In genomic region chr21:46187251-46187650, GRCh38 we compare ENCODE assay signal across 15 cellular contexts. TPM values are rescaled to one million over a fixed set of nuclear protein-coding genes. Genes with fewer than 3 reads are reported as not detected.
DNase-seq lines count a peak whose midpoint lies in the region; ATAC-seq and TF ChIP-seq lines count a peak whose summit lies in the region.
"Had no signal": no experiment of that assay in that cellular context is flagged by ENCODE, and none has a peak within 500 bp of the region (broad histone marks: within the 10 kb centered on the region; RNA-seq: fewer than 3 reads in every experiment).

No MANE protein-coding gene starts in this region.

- TF ChIP-seq CTCF in nephron progenitor cell (IDR thresholded peaks at IDR 0.05) (no peak), upper lobe of right lung (IDR thresholded peaks at IDR 0.05) (no peak)

- H3K4me3 ChIP-seq in upper lobe of right lung, result no peak overlapping the region
- H3K4me3 ChIP-seq: HAP-1 had no signal

- H3K4me3 Mint-ChIP-seq in nephron progenitor cell, result peak overlapping the region; percentile 20

- no peaks in the 10 kb centered on the region for H3K9me3 Mint-ChIP-seq in nephron progenitor cell
- H3K9me3 Mint-ChIP-seq: CD4-positive, CD25-positive, alpha-beta regulatory T cell had no signal

- H3K4me1 Mint-ChIP-seq in nephron progenitor cell, result peaks cover 66% of the 10 kb centered on the region

- H3K27me3 Mint-ChIP-seq in nephron progenitor cell (ENCODE audit: low read depth, poor library complexity), result no peaks in the 10 kb centered on the region
- H3K27me3 Mint-ChIP-seq: CD4-positive, CD25-positive, alpha-beta regulatory T cell had no signal

- H3K36me3 ChIP-seq in upper lobe of right lung, result peaks cover 22% of the 10 kb centered on the region

- ATAC-seq in Right ventricle myocardium superior (ENCODE audit: poor library complexity), result no peak
- no peak for ATAC-seq in left ventricle myocardium superior
- ATAC-seq in upper lobe of right lung, result no peak
- no peak for ATAC-seq in GM21515 (IDR thresholded peaks at IDR 0.05; ENCODE audit: unreplicated experiment)
- ATAC-seq: Panc1 had no signal

- peak overlapping the region; percentile 99 for H3K27ac ChIP-seq in caudate nucleus (ENCODE audit: low read depth, low read length)
- H3K27ac ChIP-seq in upper lobe of right lung, result no peak overlapping the region

- DNase-seq in Right ventricle myocardium superior, result peak; percentile 27
- DNase-seq in left ventricle myocardium superior, result no peak
- no peak for DNase-seq in caudate nucleus (lab: John Stamatoyannopoulos, UW)
- DNase-seq in nephron progenitor cell, result no peak
- peak; percentile 37 for DNase-seq in upper lobe of right lung
- DNase-seq in A172 (ENCODE audit: low spot score), result no peak
- no peak for DNase-seq in dermis blood vessel endothelial cell
- DNase-seq: CD4-positive, CD25-positive, alpha-beta regulatory T cell; Kasumi-1; NCI-H187 treated with DMSO at 0.1 percent for 48 hours; NCI-H446 treated with DMSO at 0.1 percent for 48 hours; NCI-H774 had no signal

- no peaks in the 10 kb centered on the region for H3K9me3 ChIP-seq in upper lobe of right lung
- H3K9me3 ChIP-seq: HAP-1 had no signal

- peaks cover 3% of the 10 kb centered on the region for H3K4me1 ChIP-seq in upper lobe of right lung

- H3K27ac Mint-ChIP-seq in nephron progenitor cell, result peak overlapping the region; percentile 61

- H3K27me3 ChIP-seq in upper lobe of right lung, result no peaks in the 10 kb centered on the region

- intact Hi-C loops in Right ventricle myocardium superior (cut with DNase I) (no loop called here), left ventricle myocardium superior (cut with micrococcal nuclease) (no loop called here), upper lobe of right lung (cut with DNase I) (no loop called here)

- H3K36me3 Mint-ChIP-seq in nephron progenitor cell (ENCODE audit: low read depth), result peaks cover 25% of the 10 kb centered on the region
- H3K36me3 Mint-ChIP-seq: CD4-positive, CD25-positive, alpha-beta regulatory T cell had no signal

RNA-seq across cellular contexts. Expression of gene SPATC1L, which starts 3.0 kb away (rescaled TPM):
- total RNA-seq in Right ventricle myocardium superior (6.3 TPM), left ventricle myocardium superior (12.0 TPM), upper lobe of right lung (4.7 TPM), dermis blood vessel endothelial cell (6.1 and 9.4 TPM in 2 replicates)
- total RNA-seq in A172 (2014; rRNA removed; shearing (Covaris generic)), result 13.9 and 16.0 TPM in 2 replicates

RNA-seq across cellular contexts. Expression of gene FTCD, which starts 31.9 kb away (rescaled TPM):
- total RNA-seq in Right ventricle myocardium superior (1.9 TPM), left ventricle myocardium superior (1.5 TPM), upper lobe of right lung (0.46 TPM), dermis blood vessel endothelial cell (0.05 and 0.17 TPM in 2 replicates)
- total RNA-seq in A172 (2014; rRNA removed; shearing (Covaris generic)), result 0.45 TPM in 1 of 2 replicates, not detected in the other
- total RNA-seq: CD4-positive, CD25-positive, alpha-beta regulatory T cell had no signal

RNA-seq across cellular contexts. Expression of gene LSS, which starts 41.3 kb away (rescaled TPM):
- total RNA-seq in Right ventricle myocardium superior (57.9 TPM), left ventricle myocardium superior (58.3 TPM), upper lobe of right lung (108 TPM), dermis blood vessel endothelial cell (85.3 and 134 TPM in 2 replicates)
- 76.0 and 95.1 TPM in 2 replicates for total RNA-seq in A172 (2014; rRNA removed; shearing (Covaris generic))

Comparison
In these comparisons a context has a peak if more than half of its experiments do, and no peak if none do; other contexts are left out.
1. DNase-seq: peak in Right ventricle myocardium superior (single experiment) and upper lobe of right lung (single experiment); none in left ventricle myocardium superior (single experiment), caudate nucleus (0 of 61), nephron progenitor cell (single experiment), A172 (single experiment) and dermis blood vessel endothelial cell (single experiment).